In the genomic region with DNA sequence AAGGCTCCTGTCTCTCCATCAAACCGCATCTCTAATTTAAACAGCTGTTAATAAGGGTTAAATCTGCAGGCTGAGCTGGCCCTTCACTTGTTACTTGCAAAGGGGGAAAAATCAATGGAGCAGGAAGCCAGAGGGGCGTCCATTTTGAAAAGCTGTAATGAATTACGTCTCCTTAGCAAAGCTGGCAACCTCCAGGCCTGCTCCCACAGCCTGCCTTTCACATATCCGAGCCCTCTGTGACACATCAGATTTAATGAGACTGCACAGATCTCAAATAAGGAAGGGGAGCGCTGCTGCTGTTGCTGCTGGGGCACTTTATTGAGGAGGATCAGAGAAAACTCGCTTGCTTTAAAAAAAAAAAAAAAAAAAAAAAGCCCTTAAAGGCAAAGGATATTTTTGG, we compare ENCODE assay signal across 30 cellular contexts.
DNase-seq lines count a peak whose midpoint lies in the region; ATAC-seq and TF ChIP-seq lines count a peak whose summit lies in the region.
"Had no signal": no experiment of that assay in that cellular context is flagged by ENCODE, and none has a peak within 500 bp of the region (broad histone marks: within the 10 kb centered on the region; RNA-seq: fewer than 3 reads in every experiment).

No MANE protein-coding gene starts in this region.

- peaks cover 28% of the 10 kb centered on the region for H3K36me3 Mint-ChIP-seq in GM23338 (ENCODE audit: low read depth)
- H3K36me3 Mint-ChIP-seq: activated naive CD8-positive, alpha-beta T cell; CD8-positive, alpha-beta T cell had no signal

- H3K4me3 ChIP-seq in GM23338 (no peak overlapping the region), body of pancreas (no peak overlapping the region)
- H3K4me3 ChIP-seq: A549, K562, left lung, Peyer's patch, skin epidermis, vagina had no signal

- H3K9me2 ChIP-seq in GM23338 (ENCODE audit: insufficient read depth): peaks cover 21% of the 10 kb centered on the region

- H3F3A ChIP-seq in GM23338 (replicated peaks; ENCODE audit: low read depth): peaks cover 12% of the 10 kb centered on the region

- TF ChIP-seq POLR2A in body of pancreas (IDR thresholded peaks at IDR 0.05): no peak

- peaks cover 26% of the 10 kb centered on the region for H3K4me1 Mint-ChIP-seq in GM23338
- H3K4me1 Mint-ChIP-seq: immature natural killer cell had no signal

- H3K4me1 ChIP-seq in GM23338 (ENCODE audit: insufficient read depth) (peaks cover 17% of the 10 kb centered on the region), body of pancreas (no peaks in the 10 kb centered on the region)
- H3K4me1 ChIP-seq: A549, left lung, Peyer's patch had no signal

- no peak overlapping the region for H3K27ac Mint-ChIP-seq in GM23338
- H3K27ac Mint-ChIP-seq: activated naive CD8-positive, alpha-beta T cell; CD8-positive, alpha-beta T cell; H9; immature natural killer cell had no signal

- peak overlapping the region; percentile 94 for H2AFZ ChIP-seq in GM23338

- H3K79me2 ChIP-seq in GM23338 (replicated peaks; ENCODE audit: insufficient read depth): no peaks in the 10 kb centered on the region

- H3K4me3 Mint-ChIP-seq in GM23338: no peak overlapping the region
- H3K4me3 Mint-ChIP-seq: activated naive CD8-positive, alpha-beta T cell; CD8-positive, alpha-beta T cell; H9; immature natural killer cell had no signal

- intact Hi-C loops in body of pancreas (cut with DNase I): no loop called here

- H3K27me3 Mint-ChIP-seq in GM23338 (ENCODE audit: insufficient read depth, low read depth, poor library complexity): no peaks in the 10 kb centered on the region

- H3K27me3 ChIP-seq in GM23338 (ENCODE audit: insufficient read depth) (no peaks in the 10 kb centered on the region), body of pancreas (no peaks in the 10 kb centered on the region)
- H3K27me3 ChIP-seq: left lung, Peyer's patch, vagina had no signal

- ATAC-seq in GM23338 (no peak), HG03095 (IDR thresholded peaks at IDR 0.05; ENCODE audit: unreplicated experiment) (no peak), body of pancreas (no peak)
- ATAC-seq: A549; CD8-positive, alpha-beta T cell; K562; left lung had no signal

- no peaks in the 10 kb centered on the region for H4K20me1 ChIP-seq in GM23338 (replicated peaks; ENCODE audit: insufficient read depth)

- no peak overlapping the region for H3K27ac ChIP-seq in GM23338 (ENCODE audit: low read depth)
- H3K27ac ChIP-seq in caudate nucleus (ENCODE audit: low read depth, low read length): peak overlapping the region; percentile 79
- no peak overlapping the region for H3K27ac ChIP-seq in body of pancreas
- H3K27ac ChIP-seq: A549, left lung, Peyer's patch, skin epidermis, vagina, WERI-Rb-1 had no signal

- WGBS in body of pancreas, 2 donors: 55 to 59% methylated on average over 6 of the region's 6 CpGs

- H3K36me3 ChIP-seq in GM23338 (ENCODE audit: insufficient read depth) (0 out of 2 replicates have a peak, but pooled peaks cover 7% of the 10 kb centered on the region), body of pancreas (replicated peaks in 1 of 2; ENCODE audit: insufficient read depth in 1 of 2, low read depth in 2 of 2) (no peaks in the 10 kb centered on the region)
- H3K36me3 ChIP-seq: left lung, Peyer's patch, vagina, WERI-Rb-1 had no signal

- H3K9me3 Mint-ChIP-seq in GM23338: peaks cover 26% of the 10 kb centered on the region

- no peak for TF ChIP-seq CTCF in GM23338 (conservative IDR thresholded peaks at IDR 0.05; ENCODE audit: low read depth in 2 of 2)
- no peak for TF ChIP-seq CTCF in body of pancreas (IDR thresholded peaks at IDR 0.05)

- no peaks in the 10 kb centered on the region for H3K9me3 ChIP-seq in body of pancreas
- H3K9me3 ChIP-seq: A549, Peyer's patch, vagina had no signal

- DNase-seq in GM23338 (ENCODE audit: low spot score) (no peak), caudate nucleus (lab: John Stamatoyannopoulos, UW) (peak in 51 of 61 donors; percentile 8 to 88 (median 59)), left kidney (ENCODE audit: low read depth, low spot score) (peak; percentile 53), putamen (ENCODE audit: low spot score) (peak; percentile 79), DMS79 treated with DMSO at 0.1 percent for 48 hours (lab: John Stamatoyannopoulos, UW) (no peak), CD1c-positive myeloid dendritic cell (ENCODE audit: extremely low spot score) (no peak), body of pancreas (no peak)
- DNase-seq: activated CD4-positive, alpha-beta T cell treated with anti-CD3 and anti-CD28 coated beads for 48 hours; CD8-positive, alpha-beta T cell; cerebellar nuclear complex; immature natural killer cell; NCI-H1048; NCI-H1694; NCI-H446; NCI-H748 treated with DMSO at 0.1 percent for 48 hours; occipital lobe; SHP77 treated with DMSO at 0.1 percent for 48 hours; stimulated activated CD4-positive, alpha-beta T cell treated with anti-CD3 and anti-CD28 coated beads, Interleukin-1b, Interleukin-23, amount 100 ng/mL, for 48 hours; stimulated activated naive CD4-positive, alpha-beta T cell treated with Interleukin-2 at 50 U/mL for 16 hours; SW 1271; WERI-Rb-1 had no signal

- no peak overlapping the region for H3K4me2 ChIP-seq in GM23338
- H3K4me2 ChIP-seq: A549 had no signal

TF ChIP-seq in GM23338, 12 proteins besides CTCF, POLR2A, EP300 and RAD21 (continues in another document):
- TF ChIP-seq, protein P1, sequence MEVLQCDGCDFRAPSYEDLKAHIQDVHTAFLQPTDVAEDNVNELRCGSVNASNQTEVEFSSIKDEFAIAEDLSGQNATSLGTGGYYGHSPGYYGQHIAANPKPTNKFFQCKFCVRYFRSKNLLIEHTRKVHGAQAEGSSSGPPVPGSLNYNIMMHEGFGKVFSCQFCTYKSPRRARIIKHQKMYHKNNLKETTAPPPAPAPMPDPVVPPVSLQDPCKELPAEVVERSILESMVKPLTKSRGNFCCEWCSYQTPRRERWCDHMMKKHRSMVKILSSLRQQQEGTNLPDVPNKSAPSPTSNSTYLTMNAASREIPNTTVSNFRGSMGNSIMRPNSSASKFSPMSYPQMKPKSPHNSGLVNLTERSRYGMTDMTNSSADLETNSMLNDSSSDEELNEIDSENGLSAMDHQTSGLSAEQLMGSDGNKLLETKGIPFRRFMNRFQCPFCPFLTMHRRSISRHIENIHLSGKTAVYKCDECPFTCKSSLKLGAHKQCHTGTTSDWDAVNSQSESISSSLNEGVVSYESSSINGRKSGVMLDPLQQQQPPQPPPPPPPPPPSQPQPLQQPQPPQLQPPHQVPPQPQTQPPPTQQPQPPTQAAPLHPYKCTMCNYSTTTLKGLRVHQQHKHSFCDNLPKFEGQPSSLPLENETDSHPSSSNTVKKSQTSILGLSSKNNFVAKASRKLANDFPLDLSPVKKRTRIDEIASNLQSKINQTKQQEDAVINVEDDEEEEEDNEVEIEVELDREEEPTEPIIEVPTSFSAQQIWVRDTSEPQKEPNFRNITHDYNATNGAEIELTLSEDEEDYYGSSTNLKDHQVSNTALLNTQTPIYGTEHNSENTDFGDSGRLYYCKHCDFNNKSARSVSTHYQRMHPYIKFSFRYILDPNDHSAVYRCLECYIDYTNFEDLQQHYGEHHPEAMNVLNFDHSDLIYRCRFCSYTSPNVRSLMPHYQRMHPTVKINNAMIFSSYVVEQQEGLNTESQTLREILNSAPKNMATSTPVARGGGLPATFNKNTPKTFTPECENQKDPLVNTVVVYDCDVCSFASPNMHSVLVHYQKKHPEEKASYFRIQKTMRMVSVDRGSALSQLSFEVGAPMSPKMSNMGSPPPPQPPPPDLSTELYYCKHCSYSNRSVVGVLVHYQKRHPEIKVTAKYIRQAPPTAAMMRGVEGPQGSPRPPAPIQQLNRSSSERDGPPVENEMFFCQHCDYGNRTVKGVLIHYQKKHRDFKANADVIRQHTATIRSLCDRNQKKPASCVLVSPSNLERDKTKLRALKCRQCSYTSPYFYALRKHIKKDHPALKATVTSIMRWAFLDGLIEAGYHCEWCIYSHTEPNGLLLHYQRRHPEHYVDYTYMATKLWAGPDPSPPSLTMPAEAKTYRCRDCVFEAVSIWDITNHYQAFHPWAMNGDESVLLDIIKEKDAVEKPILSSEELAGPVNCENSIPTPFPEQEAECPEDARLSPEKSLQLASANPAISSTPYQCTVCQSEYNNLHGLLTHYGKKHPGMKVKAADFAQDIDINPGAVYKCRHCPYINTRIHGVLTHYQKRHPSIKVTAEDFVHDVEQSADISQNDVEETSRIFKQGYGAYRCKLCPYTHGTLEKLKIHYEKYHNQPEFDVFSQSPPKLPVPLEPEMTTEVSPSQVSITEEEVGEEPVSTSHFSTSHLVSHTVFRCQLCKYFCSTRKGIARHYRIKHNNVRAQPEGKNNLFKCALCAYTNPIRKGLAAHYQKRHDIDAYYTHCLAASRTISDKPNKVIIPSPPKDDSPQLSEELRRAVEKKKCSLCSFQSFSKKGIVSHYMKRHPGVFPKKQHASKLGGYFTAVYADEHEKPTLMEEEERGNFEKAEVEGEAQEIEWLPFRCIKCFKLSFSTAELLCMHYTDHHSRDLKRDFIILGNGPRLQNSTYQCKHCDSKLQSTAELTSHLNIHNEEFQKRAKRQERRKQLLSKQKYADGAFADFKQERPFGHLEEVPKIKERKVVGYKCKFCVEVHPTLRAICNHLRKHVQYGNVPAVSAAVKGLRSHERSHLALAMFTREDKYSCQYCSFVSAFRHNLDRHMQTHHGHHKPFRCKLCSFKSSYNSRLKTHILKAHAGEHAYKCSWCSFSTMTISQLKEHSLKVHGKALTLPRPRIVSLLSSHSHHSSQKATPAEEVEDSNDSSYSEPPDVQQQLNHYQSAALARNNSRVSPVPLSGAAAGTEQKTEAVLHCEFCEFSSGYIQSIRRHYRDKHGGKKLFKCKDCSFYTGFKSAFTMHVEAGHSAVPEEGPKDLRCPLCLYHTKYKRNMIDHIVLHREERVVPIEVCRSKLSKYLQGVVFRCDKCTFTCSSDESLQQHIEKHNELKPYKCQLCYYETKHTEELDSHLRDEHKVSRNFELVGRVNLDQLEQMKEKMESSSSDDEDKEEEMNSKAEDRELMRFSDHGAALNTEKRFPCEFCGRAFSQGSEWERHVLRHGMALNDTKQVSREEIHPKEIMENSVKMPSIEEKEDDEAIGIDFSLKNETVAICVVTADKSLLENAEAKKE (CRISPR knock-in tag; IDR thresholded peaks at IDR 0.05): no peak

Comparison
In these comparisons a context has a peak if more than half of its experiments do, and no peak if none do; other contexts are left out.
1. DNase-seq: peak in caudate nucleus (51 of 61), left kidney (single experiment) and putamen (single experiment); none in GM23338 (single experiment), DMS79 treated with DMSO at 0.1 percent for 48 hours (single experiment), CD1c-positive myeloid dendritic cell (single experiment) and body of pancreas (0 of 4).